Comparison of ENCODE assay signal across 8 cellular contexts in the genomic region with DNA sequence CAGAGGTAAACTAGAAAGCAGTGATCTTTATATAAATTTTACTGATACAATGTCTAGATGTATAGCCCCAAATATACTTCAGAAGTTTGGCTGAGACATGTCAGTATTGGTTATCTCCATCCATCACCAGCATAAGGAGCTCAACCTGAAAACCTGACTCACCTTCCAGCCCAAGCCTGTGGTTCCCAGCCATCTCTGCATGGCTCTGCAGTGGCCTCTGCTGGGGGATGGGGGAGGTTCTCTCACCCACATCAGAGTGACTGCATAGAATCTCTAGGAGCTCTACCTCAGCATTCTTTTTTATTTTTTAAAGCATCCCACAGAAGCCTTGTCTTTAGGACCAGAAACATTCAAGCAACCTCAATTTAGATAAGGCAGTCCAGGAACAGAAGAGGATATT. TPM values are rescaled to one million over a fixed set of nuclear protein-coding genes. Genes with fewer than 3 reads are reported as not detected.
DNase-seq lines count a peak whose midpoint lies in the region; ATAC-seq and TF ChIP-seq lines count a peak whose summit lies in the region.

No MANE protein-coding gene starts in this region.

- peak; percentile 57 to 76 (median 67) for DNase-seq in CD4-positive, alpha-beta T cell
- DNase-seq in islet precursor cell (peak; percentile 84), SKM-1 treated with dmso at 0.1 percent for 144 hours (lab: John Stamatoyannopoulos, UW; ENCODE audit: unreplicated experiment) (no peak)
- DNase-seq in stimulated activated CD8-positive, alpha-beta memory T cell treated with anti-CD3 and anti-CD28 coated beads, Interleukin-15, amount 100 ng/mL, for 1 hour (ENCODE audit: low read depth) = peak; percentile 55

- H3K27ac ChIP-seq in CD4-positive, alpha-beta T cell (ENCODE audit: low read depth, low read length) = no peak overlapping the region

- no peaks in the 10 kb centered on the region for H3K9me3 ChIP-seq in CD4-positive, alpha-beta T cell (ENCODE audit: control insufficient read depth, low read length)

- CTCF ChIA-PET in CD4-positive, alpha-beta T cell (lab: Charles Lee) = interaction anchor here (0.6 to 2.0 kb wide), 31 partner anchors 8 to 198 kb away, joined by 3 to 42 read pairs (median 7); a partner anchor contains a TSS

- peak; percentile 99 for ATAC-seq in CD4-positive, alpha-beta T cell (ENCODE audit: poor library complexity)
- ATAC-seq in GM19035 (IDR thresholded peaks at IDR 0.05; ENCODE audit: unreplicated experiment) (peak; percentile 84), HG03342 (IDR thresholded peaks at IDR 0.05; ENCODE audit: unreplicated experiment) (peak; percentile 83), SK-N-SH treated with all-trans-retinoic acid at 6 μM for 48 hours (peak; percentile 94)

- H3K27ac Mint-ChIP-seq in CD4-positive, alpha-beta T cell = peak overlapping the region; percentile 18
- H3K27ac Mint-ChIP-seq in activated naive CD8-positive, alpha-beta T cell = peak overlapping the region; percentile 58

- intact Hi-C loops in CD4-positive, alpha-beta T cell (cut with DNase I, micrococcal nuclease) = loop anchor here (1.0 to 2.0 kb wide), 4 partner anchors 24 to 369 kb away; a partner anchor contains a TSS

- H3K27me3 Mint-ChIP-seq in CD4-positive, alpha-beta T cell = no peaks in the 10 kb centered on the region
- H3K27me3 Mint-ChIP-seq in activated naive CD8-positive, alpha-beta T cell = no peaks in the 10 kb centered on the region

- no peaks in the 10 kb centered on the region for H3K27me3 ChIP-seq in CD4-positive, alpha-beta T cell (ENCODE audit: control insufficient read depth, insufficient read depth, low read length)

- peak overlapping the region; percentile 12 for H3K4me3 Mint-ChIP-seq in CD4-positive, alpha-beta T cell
- H3K4me3 Mint-ChIP-seq in activated naive CD8-positive, alpha-beta T cell = peak overlapping the region; percentile 66

- POLR2A ChIA-PET in CD4-positive, alpha-beta T cell (lab: Charles Lee) = interaction anchor here (0.7 to 1.5 kb wide), 9 partner anchors 22 to 155 kb away, joined by 3 to 6 read pairs (median 3); a partner anchor contains a TSS

- TF ChIP-seq CTCF in CD4-positive, alpha-beta T cell (IDR thresholded peaks at IDR 0.05) = peak; percentile 68

- peaks cover 85% of the 10 kb centered on the region for H3K4me1 Mint-ChIP-seq in CD4-positive, alpha-beta T cell (ENCODE audit: low read depth)
- peaks cover 86% of the 10 kb centered on the region for H3K4me1 Mint-ChIP-seq in activated naive CD8-positive, alpha-beta T cell (ENCODE audit: low read depth)

- H3K36me3 Mint-ChIP-seq in CD4-positive, alpha-beta T cell (ENCODE audit: low read depth) = peaks cover 4% of the 10 kb centered on the region
- H3K36me3 Mint-ChIP-seq in activated naive CD8-positive, alpha-beta T cell = no peaks in the 10 kb centered on the region

- no peaks in the 10 kb centered on the region for H3K9me3 Mint-ChIP-seq in CD4-positive, alpha-beta T cell
- H3K9me3 Mint-ChIP-seq in activated naive CD8-positive, alpha-beta T cell (ENCODE audit: low read depth) = no peaks in the 10 kb centered on the region

TF ChIP-seq in SK-N-SH treated with all-trans-retinoic acid at 6 μM for 48 hours, 23 proteins besides CTCF, POLR2A, EP300 and RAD21:
- TF ChIP-seq ZFP30 (CRISPR knock-in tag; IDR thresholded peaks at IDR 0.05) (no peak), TOX (CRISPR knock-in tag; IDR thresholded peaks at IDR 0.05; ENCODE audit: borderline replicate concordance) (no peak), TCF4 (CRISPR knock-in tag; IDR thresholded peaks at IDR 0.05; ENCODE audit: borderline replicate concordance) (no peak), ZFP3 (CRISPR knock-in tag; IDR thresholded peaks at IDR 0.05) (no peak), PPARA (CRISPR knock-in tag; IDR thresholded peaks at IDR 0.05; ENCODE audit: borderline replicate concordance) (no peak), OSR1 (CRISPR knock-in tag; IDR thresholded peaks at IDR 0.05) (no peak), ISL1 (CRISPR knock-in tag; IDR thresholded peaks at IDR 0.05) (no peak)
- TF ChIP-seq, protein P1, sequence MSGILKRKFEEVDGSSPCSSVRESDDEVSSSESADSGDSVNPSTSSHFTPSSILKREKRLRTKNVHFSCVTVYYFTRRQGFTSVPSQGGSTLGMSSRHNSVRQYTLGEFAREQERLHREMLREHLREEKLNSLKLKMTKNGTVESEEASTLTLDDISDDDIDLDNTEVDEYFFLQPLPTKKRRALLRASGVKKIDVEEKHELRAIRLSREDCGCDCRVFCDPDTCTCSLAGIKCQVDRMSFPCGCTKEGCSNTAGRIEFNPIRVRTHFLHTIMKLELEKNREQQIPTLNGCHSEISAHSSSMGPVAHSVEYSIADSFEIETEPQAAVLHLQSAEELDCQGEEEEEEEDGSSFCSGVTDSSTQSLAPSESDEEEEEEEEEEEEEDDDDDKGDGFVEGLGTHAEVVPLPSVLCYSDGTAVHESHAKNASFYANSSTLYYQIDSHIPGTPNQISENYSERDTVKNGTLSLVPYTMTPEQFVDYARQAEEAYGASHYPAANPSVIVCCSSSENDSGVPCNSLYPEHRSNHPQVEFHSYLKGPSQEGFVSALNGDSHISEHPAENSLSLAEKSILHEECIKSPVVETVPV (CRISPR knock-in tag; IDR thresholded peaks at IDR 0.05) = no peak
- TF ChIP-seq, protein P2, sequence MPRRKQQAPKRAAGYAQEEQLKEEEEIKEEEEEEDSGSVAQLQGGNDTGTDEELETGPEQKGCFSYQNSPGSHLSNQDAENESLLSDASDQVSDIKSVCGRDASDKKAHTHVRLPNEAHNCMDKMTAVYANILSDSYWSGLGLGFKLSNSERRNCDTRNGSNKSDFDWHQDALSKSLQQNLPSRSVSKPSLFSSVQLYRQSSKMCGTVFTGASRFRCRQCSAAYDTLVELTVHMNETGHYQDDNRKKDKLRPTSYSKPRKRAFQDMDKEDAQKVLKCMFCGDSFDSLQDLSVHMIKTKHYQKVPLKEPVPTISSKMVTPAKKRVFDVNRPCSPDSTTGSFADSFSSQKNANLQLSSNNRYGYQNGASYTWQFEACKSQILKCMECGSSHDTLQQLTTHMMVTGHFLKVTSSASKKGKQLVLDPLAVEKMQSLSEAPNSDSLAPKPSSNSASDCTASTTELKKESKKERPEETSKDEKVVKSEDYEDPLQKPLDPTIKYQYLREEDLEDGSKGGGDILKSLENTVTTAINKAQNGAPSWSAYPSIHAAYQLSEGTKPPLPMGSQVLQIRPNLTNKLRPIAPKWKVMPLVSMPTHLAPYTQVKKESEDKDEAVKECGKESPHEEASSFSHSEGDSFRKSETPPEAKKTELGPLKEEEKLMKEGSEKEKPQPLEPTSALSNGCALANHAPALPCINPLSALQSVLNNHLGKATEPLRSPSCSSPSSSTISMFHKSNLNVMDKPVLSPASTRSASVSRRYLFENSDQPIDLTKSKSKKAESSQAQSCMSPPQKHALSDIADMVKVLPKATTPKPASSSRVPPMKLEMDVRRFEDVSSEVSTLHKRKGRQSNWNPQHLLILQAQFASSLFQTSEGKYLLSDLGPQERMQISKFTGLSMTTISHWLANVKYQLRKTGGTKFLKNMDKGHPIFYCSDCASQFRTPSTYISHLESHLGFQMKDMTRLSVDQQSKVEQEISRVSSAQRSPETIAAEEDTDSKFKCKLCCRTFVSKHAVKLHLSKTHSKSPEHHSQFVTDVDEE (CRISPR knock-in tag; IDR thresholded peaks at IDR 0.05) = no peak

RNA-seq across cellular contexts. Expression of a gene that starts 27.3 kb away (rescaled TPM):
- total RNA-seq in CD4-positive, alpha-beta T cell = 100 to 1,000 TPM; 259 to 268 TPM

RNA-seq across cellular contexts. Expression of a gene that starts 54.3 kb away (rescaled TPM):
- total RNA-seq in CD4-positive, alpha-beta T cell = under 1 TPM in 1 of 2 experiments, not detected in 1; 0.60 TPM
